Comparison of ENCODE assay signal across 15 cellular contexts in genomic region chr18:62550746-62551145, GRCh38. TPM values are rescaled to one million over a fixed set of nuclear protein-coding genes. Genes with fewer than 3 reads are reported as not detected.
DNase-seq lines count a peak whose midpoint lies in the region; ATAC-seq and TF ChIP-seq lines count a peak whose summit lies in the region.
"Had no signal": no experiment of that assay in that cellular context is flagged by ENCODE, and none has a peak within 500 bp of the region (broad histone marks: within the 10 kb centered on the region; RNA-seq: fewer than 3 reads in every experiment).

No MANE protein-coding gene starts in this region.

- no peaks in the 10 kb centered on the region for H3K4me1 ChIP-seq in CD8-positive, alpha-beta T cell (ENCODE audit: insufficient read depth, low read length)

- no peaks in the 10 kb centered on the region for H3K9me3 ChIP-seq in CD8-positive, alpha-beta T cell (ENCODE audit: low read length)
- H3K9me3 ChIP-seq: BLaER1 treated with 17β-estradiol and CSF1 and Interleukin-3, amounts not matched to agents 10 nM and 100 nM had no signal

- H3K36me3 ChIP-seq in CD8-positive, alpha-beta T cell (ENCODE audit: insufficient read depth, low read length), result peaks cover 20% of the 10 kb centered on the region

- no peak for DNase-seq in CD8-positive, alpha-beta T cell
- peak; percentile 20 for DNase-seq in NCI-H510A (lab: John Stamatoyannopoulos, UW)
- no peak for DNase-seq in central memory CD8-positive, alpha-beta T cell (ENCODE audit: low spot score in 2 of 2)
- no peak for DNase-seq in neural crest cell (ENCODE audit: low read depth, low spot score)
- DNase-seq in stimulated activated CD8-positive, alpha-beta memory T cell treated with anti-CD3 and anti-CD28 coated beads, Interleukin-4, amount 100 ng/mL, for 48 hours, result no peak
- no peak for DNase-seq in retina
- DNase-seq: ACHN; Calu3; CD4-positive, CD25-positive, alpha-beta regulatory T cell; DMS79 had no signal

- peaks cover 69% of the 10 kb centered on the region for H3K36me3 Mint-ChIP-seq in CD8-positive, alpha-beta T cell
- H3K36me3 Mint-ChIP-seq in central memory CD8-positive, alpha-beta T cell (ENCODE audit: insufficient read depth), result peaks cover 51% of the 10 kb centered on the region
- H3K36me3 Mint-ChIP-seq in neural crest cell (ENCODE audit: low read depth), result peaks cover 21% of the 10 kb centered on the region

- no peak for TF ChIP-seq CTCF in CD8-positive, alpha-beta T cell (IDR thresholded peaks at IDR 0.05)
- TF ChIP-seq CTCF in neural crest cell (conservative IDR thresholded peaks at IDR 0.05), result no peak

- no peak for ATAC-seq in CD8-positive, alpha-beta T cell
- ATAC-seq in central memory CD8-positive, alpha-beta T cell (replicated peaks; ENCODE audit: extremely low read depth, poor library complexity, severe bottlenecking), result no peak
- ATAC-seq in HG02642 (IDR thresholded peaks at IDR 0.05; ENCODE audit: poor library complexity, unreplicated experiment), result no peak
- ATAC-seq: GM12878, HCT116 had no signal

- peaks cover 20% of the 10 kb centered on the region for H3K4me1 Mint-ChIP-seq in CD8-positive, alpha-beta T cell (ENCODE audit: low read depth)
- peaks cover 28% of the 10 kb centered on the region for H3K4me1 Mint-ChIP-seq in central memory CD8-positive, alpha-beta T cell
- no peaks in the 10 kb centered on the region for H3K4me1 Mint-ChIP-seq in neural crest cell

- POLR2A ChIA-PET in CD8-positive, alpha-beta T cell (lab: Charles Lee), result interaction anchor here (1.4 kb wide), 1 partner anchor 36 kb away, joined by 3 read pairs; no protein-coding TSS in a partner anchor

- no peaks in the 10 kb centered on the region for H3K27me3 ChIP-seq in CD8-positive, alpha-beta T cell (ENCODE audit: insufficient read depth, low read length)
- H3K27me3 ChIP-seq: BLaER1 treated with 17β-estradiol and CSF1 and Interleukin-3, amounts not matched to agents 10 nM and 100 nM had no signal

- no peak overlapping the region for H3K4me3 ChIP-seq in CD8-positive, alpha-beta T cell (ENCODE audit: low read depth, low read length)
- H3K4me3 ChIP-seq: BLaER1 treated with 17β-estradiol and CSF1 and Interleukin-3, amounts not matched to agents 10 nM and 100 nM; GM12878 had no signal

- CTCF ChIA-PET in CD8-positive, alpha-beta T cell (lab: Charles Lee), result interaction anchor here (1.6 kb wide), 1 partner anchor 23 kb away, joined by 3 read pairs; no protein-coding TSS in a partner anchor

- no peaks in the 10 kb centered on the region for H3K9me3 Mint-ChIP-seq in CD8-positive, alpha-beta T cell
- H3K9me3 Mint-ChIP-seq in central memory CD8-positive, alpha-beta T cell, result no peaks in the 10 kb centered on the region
- no peaks in the 10 kb centered on the region for H3K9me3 Mint-ChIP-seq in neural crest cell

- intact Hi-C loops in CD8-positive, alpha-beta T cell (cut with DNase I, micrococcal nuclease), result no loop called here

- H3K27ac ChIP-seq in CD8-positive, alpha-beta T cell (ENCODE audit: low read depth, low read length), result no peak overlapping the region
- H3K27ac ChIP-seq: BLaER1 treated with 17β-estradiol and CSF1 and Interleukin-3, amounts not matched to agents 10 nM and 100 nM; HL-60 had no signal

- peak overlapping the region; percentile 18 for H3K27ac Mint-ChIP-seq in CD8-positive, alpha-beta T cell
- H3K27ac Mint-ChIP-seq in central memory CD8-positive, alpha-beta T cell (ENCODE audit: low read depth), result peak overlapping the region; percentile 58
- H3K27ac Mint-ChIP-seq in neural crest cell (ENCODE audit: unreplicated experiment), result peak overlapping the region; percentile 45

- H3K27me3 Mint-ChIP-seq in CD8-positive, alpha-beta T cell (ENCODE audit: low read depth), result no peaks in the 10 kb centered on the region
- no peaks in the 10 kb centered on the region for H3K27me3 Mint-ChIP-seq in central memory CD8-positive, alpha-beta T cell
- H3K27me3 Mint-ChIP-seq in neural crest cell (ENCODE audit: low read depth), result no peaks in the 10 kb centered on the region
- H3K27me3 Mint-ChIP-seq: CD4-positive, CD25-positive, alpha-beta regulatory T cell had no signal

- no peak overlapping the region for H3K4me3 Mint-ChIP-seq in CD8-positive, alpha-beta T cell
- H3K4me3 Mint-ChIP-seq in central memory CD8-positive, alpha-beta T cell, result no peak overlapping the region
- H3K4me3 Mint-ChIP-seq in neural crest cell, result no peak overlapping the region
- H3K4me3 Mint-ChIP-seq: CD4-positive, CD25-positive, alpha-beta regulatory T cell had no signal

RNA-seq across cellular contexts. Expression of gene ZCCHC2, which starts 27.9 kb away (rescaled TPM):
- 10 to 100 TPM; 88.7 to 90.9 TPM for total RNA-seq in CD8-positive, alpha-beta T cell
- total RNA-seq in neural crest cell, result 14.3 and 14.7 TPM in 2 replicates
